In the genomic region with DNA sequence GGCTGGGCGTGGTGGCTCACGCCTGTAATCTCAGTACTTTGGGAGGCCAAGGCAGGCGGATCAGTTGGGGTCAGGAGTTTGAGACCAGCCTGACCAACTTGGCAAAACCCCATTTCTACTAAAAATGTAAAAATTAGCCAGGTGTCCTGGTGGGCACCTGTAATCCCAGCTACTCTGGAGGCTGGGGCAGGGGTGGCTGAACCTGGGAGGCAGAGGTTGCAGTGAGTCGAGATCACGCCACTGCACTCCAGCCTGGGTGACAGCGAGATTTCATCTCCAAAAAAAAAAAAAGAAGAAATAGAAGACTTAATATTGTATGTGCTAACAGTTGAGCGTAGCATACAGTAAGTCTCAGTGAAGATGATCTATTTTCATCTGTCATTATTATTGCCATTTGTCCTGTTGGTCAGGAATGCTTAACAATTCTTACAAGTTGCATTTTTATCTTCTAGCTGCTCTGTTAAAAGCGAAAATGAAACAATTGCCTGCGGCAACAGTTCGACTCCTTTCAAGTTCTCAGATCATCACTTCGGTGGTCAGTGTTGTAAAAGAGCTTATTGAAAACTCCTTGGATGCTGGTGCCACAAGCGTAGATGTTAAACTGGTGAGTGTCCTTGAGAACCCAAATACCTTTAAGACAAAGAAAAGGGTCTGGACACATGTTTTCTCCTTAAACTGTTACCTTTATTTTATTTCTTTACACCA, we compare ENCODE assay signal across 1 cellular context.
TF ChIP-seq lines count a peak whose summit lies in the region.

No MANE protein-coding gene starts in this region.

TF ChIP-seq in GM12878, 131 proteins besides CTCF, POLR2A, EP300 and RAD21:
- TF ChIP-seq ZSCAN29 (IDR thresholded peaks at IDR 0.05) (no peak), ZNF622 (IDR thresholded peaks at IDR 0.05) (no peak), ETV6 (conservative IDR thresholded peaks at IDR 0.05 in 1 of 2, IDR thresholded peaks at IDR 0.05 in 1 of 2; ENCODE audit: borderline replicate concordance in 1 of 2, low read depth in 1 of 2) (no peak), WRNIP1 (IDR thresholded peaks at IDR 0.05; ENCODE audit: borderline replicate concordance, low read depth, low read length) (no peak), ZNF384 (IDR thresholded peaks at IDR 0.05; ENCODE audit: borderline replicate concordance, low read depth, low read length) (no peak), BACH1 (IDR thresholded peaks at IDR 0.05; ENCODE audit: borderline replicate concordance) (no peak), SIX5 (IDR thresholded peaks at IDR 0.05; ENCODE audit: low read depth, low read length, severe bottlenecking) (no peak), POU2F2 (IDR thresholded peaks at IDR 0.05; ENCODE audit: borderline replicate concordance, low read depth, low read length) (no peak)
- TF ChIP-seq, protein P1, sequence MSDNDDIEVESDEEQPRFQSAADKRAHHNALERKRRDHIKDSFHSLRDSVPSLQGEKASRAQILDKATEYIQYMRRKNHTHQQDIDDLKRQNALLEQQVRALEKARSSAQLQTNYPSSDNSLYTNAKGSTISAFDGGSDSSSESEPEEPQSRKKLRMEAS (IDR thresholded peaks at IDR 0.05; ENCODE audit: low read depth, low read length), result no peak
- TF ChIP-seq, protein P2, sequence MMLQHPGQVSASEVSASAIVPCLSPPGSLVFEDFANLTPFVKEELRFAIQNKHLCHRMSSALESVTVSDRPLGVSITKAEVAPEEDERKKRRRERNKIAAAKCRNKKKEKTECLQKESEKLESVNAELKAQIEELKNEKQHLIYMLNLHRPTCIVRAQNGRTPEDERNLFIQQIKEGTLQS (IDR thresholded peaks at IDR 0.05; ENCODE audit: borderline replicate concordance, extremely low read depth, low read depth, low read length), result no peak
TF ChIP-seq in GM12878: peak in this region for 0.
